ENCODE assay signal across 21 cellular contexts in genomic region chr5:172315599-172316531, GRCh38. TPM values are rescaled to one million over a fixed set of nuclear protein-coding genes. Genes with fewer than 3 reads are reported as not detected.
DNase-seq lines count a peak whose midpoint lies in the region; ATAC-seq and TF ChIP-seq lines count a peak whose summit lies in the region.
"Had no signal": no experiment of that assay in that cellular context is flagged by ENCODE, and none has a peak within 500 bp of the region (broad histone marks: within the 10 kb centered on the region; RNA-seq: fewer than 3 reads in every experiment).

No MANE protein-coding gene starts in this region.

- POLR2A ChIA-PET in MCF 10A (lab: Yijun Ruan, JAX) (interaction anchor here (1.1 to 1.4 kb wide), 3 partner anchors 12 to 105 kb away, joined by 3 to 4 read pairs (median 3); no protein-coding TSS in a partner anchor), PC-9 (lab: Charles Lee; ENCODE audit: unreplicated experiment) (interaction anchor here (0.7 to 0.8 kb wide), 2 partner anchors 12 to 18 kb away, joined by 3 to 10 read pairs; no protein-coding TSS in a partner anchor)

- TF ChIP-seq POLR2A in breast epithelium (IDR thresholded peaks at IDR 0.05): no peak

- CTCF ChIA-PET in MCF 10A (lab: Yijun Ruan, JAX): no interaction called here
- CTCF ChIA-PET in PC-9 (lab: Charles Lee): interaction anchor here (0.6 kb wide), 1 partner anchor 13 kb away, joined by 4 read pairs; no protein-coding TSS in a partner anchor

- intact Hi-C loops in MCF 10A (cut with micrococcal nuclease): no loop called here
- intact Hi-C loops in breast epithelium (cut with DNase I; ENCODE audit: low total_unique reads): no loop called here
- intact Hi-C loops in PC-9 (cut with micrococcal nuclease; ENCODE audit: unreplicated experiment): loop anchor here (2.0 kb wide), 1 partner anchor 45 kb away; no protein-coding TSS in a partner anchor
- intact Hi-C loops in CD14-positive monocyte (cut with micrococcal nuclease): no loop called here

- H3K9me3 ChIP-seq in breast epithelium: no peaks in the 10 kb centered on the region
- H3K9me3 ChIP-seq in PC-9 (ENCODE audit: insufficient read depth, low read depth): no peaks in the 10 kb centered on the region
- H3K9me3 ChIP-seq: tibial artery had no signal

- peaks cover 32% of the 10 kb centered on the region for H3F3A ChIP-seq in PC-9 (ENCODE audit: insufficient read depth, low read depth)

- DNase-seq in MCF 10A (ENCODE audit: unreplicated experiment) (no peak), breast epithelium (ENCODE audit: low spot score in 2 of 2) (no peak), PC-9 (no peak), CD14-positive monocyte (ENCODE audit: low spot score) (no peak), HPDE6-E6E7 (ENCODE audit: extremely low spot score) (no peak), cortex of kidney (lab: John Stamatoyannopoulos, UW) (no peak)
- DNase-seq: activated CD4-positive, CD25-positive, alpha-beta regulatory T cell treated with anti-CD3 and anti-CD28 coated beads, Interleukin-2, amount 50 U/mL, for 72 hours; activated CD8-positive, alpha-beta memory T cell treated with anti-CD3 and anti-CD28 coated beads, Interleukin-2, amount 50 U/mL, for 4 hours; activated naive CD4-positive, alpha-beta T cell treated with anti-CD3 and anti-CD28 coated beads, Interleukin-2, amount 50 U/mL, for 16 hours; effector CD4-positive, alpha-beta T cell; NCI-H146; NCI-H524 treated with DMSO at 0.1 percent for 48 hours; nephron progenitor cell; stimulated activated CD4-positive, alpha-beta T cell treated with anti-CD3 and anti-CD28 coated beads, Interleukin-2, amount 100 ng/mL, for 48 hours; T-helper 2 cell; tibial artery had no signal

- H4K20me1 ChIP-seq in PC-9 (ENCODE audit: insufficient read depth): no peaks in the 10 kb centered on the region

- H3K27me3 ChIP-seq in breast epithelium (no peaks in the 10 kb centered on the region), PC-9 (ENCODE audit: insufficient read depth, low read depth) (no peaks in the 10 kb centered on the region)
- H3K27me3 ChIP-seq: brain microvascular endothelial cell, tibial artery had no signal

- H3K36me3 Mint-ChIP-seq in MCF 10A (ENCODE audit: insufficient read depth, unreplicated experiment): peaks cover 7% of the 10 kb centered on the region
- H3K36me3 Mint-ChIP-seq in CD14-positive monocyte: no peaks in the 10 kb centered on the region
- H3K36me3 Mint-ChIP-seq: memory B cell had no signal

- H3K9me3 Mint-ChIP-seq in MCF 10A (ENCODE audit: unreplicated experiment) (no peaks in the 10 kb centered on the region), CD14-positive monocyte (no peaks in the 10 kb centered on the region)
- H3K9me3 Mint-ChIP-seq: memory B cell, nephron progenitor cell had no signal

- no peaks in the 10 kb centered on the region for H3K9me2 ChIP-seq in PC-9 (ENCODE audit: insufficient read depth)

- H2AFZ ChIP-seq in PC-9: peak overlapping the region; percentile 73; the same call in 1 of the 2 replicates

- H3K4me1 Mint-ChIP-seq in MCF 10A (ENCODE audit: insufficient read depth, unreplicated experiment) (peaks cover 12% of the 10 kb centered on the region), CD14-positive monocyte (peaks cover 5% of the 10 kb centered on the region)

- no peak for TF ChIP-seq CTCF in MCF 10A (IDR thresholded peaks at IDR 0.05; ENCODE audit: unreplicated experiment)
- no peak for TF ChIP-seq CTCF in breast epithelium (IDR thresholded peaks at IDR 0.05)
- TF ChIP-seq CTCF in PC-9 (conservative IDR thresholded peaks at IDR 0.05): no peak
- no peak for TF ChIP-seq CTCF in CD14-positive monocyte (IDR thresholded peaks at IDR 0.05)

- H3K27ac Mint-ChIP-seq in MCF 10A (ENCODE audit: low read depth, unreplicated experiment) (peak overlapping the region; percentile 13), CD14-positive monocyte (no peak overlapping the region)
- H3K27ac Mint-ChIP-seq: memory B cell had no signal

- H3K4me2 ChIP-seq in PC-9: peak overlapping the region; percentile 77

- no TSS peak for BruUV-seq in MCF 10A (replicated peaks; lab: Mats Ljungman, UMichigan)
- BruUV-seq in PC-9 (replicated peaks; lab: Mats Ljungman, UMichigan): no TSS peak

- ATAC-seq in HG02981 (IDR thresholded peaks at IDR 0.05; ENCODE audit: unreplicated experiment) (peak; percentile 73), GM19455 (IDR thresholded peaks at IDR 0.05; ENCODE audit: unreplicated experiment) (no peak)

- no peaks in the 10 kb centered on the region for H3K36me3 ChIP-seq in breast epithelium
- no peaks in the 10 kb centered on the region for H3K36me3 ChIP-seq in PC-9 (ENCODE audit: low read depth)
- H3K36me3 ChIP-seq: brain microvascular endothelial cell, tibial artery had no signal

- H3K27me3 Mint-ChIP-seq in MCF 10A (ENCODE audit: insufficient read depth, unreplicated experiment) (no peaks in the 10 kb centered on the region), CD14-positive monocyte (ENCODE audit: low read depth in 3 of 3) (peaks cover 0 to 3% (median 0%) of the 10 kb centered on the region in 3 donors)

- H3K4me3 Mint-ChIP-seq in MCF 10A (ENCODE audit: unreplicated experiment) (no peak overlapping the region), CD14-positive monocyte (no peak overlapping the region)
- H3K4me3 Mint-ChIP-seq: memory B cell, nephron progenitor cell had no signal

- H3K4me3 ChIP-seq in breast epithelium: no peak overlapping the region
- no peak overlapping the region; the same call in 1 of the 2 replicates for H3K4me3 ChIP-seq in PC-9
- H3K4me3 ChIP-seq: tibial artery had no signal

- H3K27ac ChIP-seq in breast epithelium: no peak overlapping the region
- peak overlapping the region; percentile 96 for H3K27ac ChIP-seq in PC-9
- H3K27ac ChIP-seq: 22Rv1, brain microvascular endothelial cell, tibial artery had no signal

- H3K4me1 ChIP-seq in breast epithelium (no peaks in the 10 kb centered on the region), PC-9 (replicated peaks; ENCODE audit: insufficient read depth) (peaks cover 37% of the 10 kb centered on the region)

- no peaks in the 10 kb centered on the region for H3K79me2 ChIP-seq in PC-9 (ENCODE audit: low read depth)

RNA-seq across cellular contexts. Expression of gene UBTD2, which starts 32.3 kb away (rescaled TPM):
- total RNA-seq in MCF 10A (2022): 23.3 and 24.1 TPM in 2 replicates
- 10 to 100 TPM; 21.8 to 32.3 (median 27.9) TPM for total RNA-seq in breast epithelium
- 16.4 and 21.7 TPM in 2 replicates for total RNA-seq in PC-9 (2021)
- 1 to 10 TPM; 2.6 to 3.2 TPM for polyA plus RNA-seq in CD14-positive monocyte
